18 cellular contexts compared by ENCODE assay signal in genomic region chr1:176989754-176990153, GRCh38.
A peak's percentile ranks its signal among the peaks of the same experiment; 100 is the strongest.
DNase-seq lines count a peak whose midpoint lies in the region; ATAC-seq and TF ChIP-seq lines count a peak whose summit lies in the region.
"Had no signal": no experiment of that assay in that cellular context is flagged by ENCODE, and none has a peak within 500 bp of the region (broad histone marks: within the 10 kb centered on the region; RNA-seq: fewer than 3 reads in every experiment).

No MANE protein-coding gene starts in this region.

- H3K4me1 Mint-ChIP-seq in nephron (peaks cover 37% of the 10 kb centered on the region), Caco-2 (ENCODE audit: low read depth, unreplicated experiment) (no peaks in the 10 kb centered on the region)
- H3K4me1 Mint-ChIP-seq: IgD-negative memory B cell had no signal

- H3K9me3 Mint-ChIP-seq in nephron = no peaks in the 10 kb centered on the region
- no peaks in the 10 kb centered on the region for H3K9me3 Mint-ChIP-seq in Caco-2 (ENCODE audit: unreplicated experiment)

- H3K27me3 ChIP-seq in heart right ventricle (no peaks in the 10 kb centered on the region), aorta (ENCODE audit: control insufficient read depth in 1 of 2, insufficient read depth in 2 of 2, low read length in 1 of 2) (no peaks in the 10 kb centered on the region), Caco-2 (replicated peaks; ENCODE audit: control insufficient read depth, insufficient read depth, low read length) (no peaks in the 10 kb centered on the region; the same call in none of the 2 replicates)
- H3K27me3 ChIP-seq: BLaER1 had no signal

- H3K4me3 Mint-ChIP-seq in nephron = no peak overlapping the region
- no peak overlapping the region for H3K4me3 Mint-ChIP-seq in Caco-2 (ENCODE audit: unreplicated experiment)
- H3K4me3 Mint-ChIP-seq: CD8-positive, alpha-beta T cell; IgD-negative memory B cell had no signal

- H3K4me1 ChIP-seq in heart right ventricle = peaks cover 0 to 5% (median 0%) of the 10 kb centered on the region in 9 donors
- H3K4me1 ChIP-seq in aorta (ENCODE audit: control insufficient read depth in 1 of 2, insufficient read depth in 2 of 2, low read length in 2 of 2) = peaks cover 0 to 2% of the 10 kb centered on the region in 2 donors
- no peaks in the 10 kb centered on the region for H3K4me1 ChIP-seq in Caco-2
- H3K4me1 ChIP-seq: HAP-1 had no signal

- H3K9me3 ChIP-seq in heart right ventricle = no peaks in the 10 kb centered on the region
- no peaks in the 10 kb centered on the region for H3K9me3 ChIP-seq in aorta (ENCODE audit: control insufficient read depth, low read length)
- no peaks in the 10 kb centered on the region for H3K9me3 ChIP-seq in Caco-2
- H3K9me3 ChIP-seq: BLaER1, HAP-1 had no signal

- H3K4me3 ChIP-seq in heart right ventricle (peak overlapping the region in 1 of 10 donors; percentile 14), aorta (ENCODE audit: low read length in 2 of 2) (no peak overlapping the region), Caco-2 (ENCODE audit: low read depth, low read length) (no peak overlapping the region)
- H3K4me3 ChIP-seq: BLaER1, HAP-1 had no signal

- POLR2A ChIA-PET in Caco-2 (lab: Charles Lee) = no interaction called here

- no peaks in the 10 kb centered on the region for H3K36me3 ChIP-seq in heart right ventricle
- H3K36me3 ChIP-seq in aorta (ENCODE audit: control insufficient read depth in 1 of 2, insufficient read depth in 2 of 2, low read length in 1 of 2) = no peaks in the 10 kb centered on the region
- no peaks in the 10 kb centered on the region for H3K36me3 ChIP-seq in Caco-2 (ENCODE audit: control insufficient read depth, insufficient read depth, low read length)
- H3K36me3 ChIP-seq: BLaER1, HAP-1 had no signal

- H3K27ac ChIP-seq in heart right ventricle (peak overlapping the region in 4 of 10 donors; percentile 11 to 58 (median 20)), aorta (ENCODE audit: low read depth in 1 of 2, low read length in 2 of 2) (no peak overlapping the region)
- H3K27ac ChIP-seq: BLaER1, HL-60 had no signal

- no TSS peak for BruUV-seq in Caco-2 (replicated peaks; lab: Mats Ljungman, UMichigan)

- H3K36me3 Mint-ChIP-seq in nephron (ENCODE audit: low read depth) (no peaks in the 10 kb centered on the region), Caco-2 (ENCODE audit: insufficient read depth, unreplicated experiment) (no peaks in the 10 kb centered on the region)
- H3K36me3 Mint-ChIP-seq: CD8-positive, alpha-beta T cell; IgD-negative memory B cell had no signal

- H3K27ac Mint-ChIP-seq in nephron = peak overlapping the region in 2 of 3 experiments; percentile 54 to 81
- no peak overlapping the region for H3K27ac Mint-ChIP-seq in Caco-2 (ENCODE audit: unreplicated experiment)
- H3K27ac Mint-ChIP-seq: CD8-positive, alpha-beta T cell; IgD-negative memory B cell had no signal

- H3K27me3 Mint-ChIP-seq in nephron (ENCODE audit: low read depth) (peaks cover 7% of the 10 kb centered on the region), Caco-2 (ENCODE audit: insufficient read depth, unreplicated experiment) (peaks cover 18% of the 10 kb centered on the region)

- peak; percentile 76 for ATAC-seq in Right ventricle myocardium inferior
- peak in 5 of 8 donors; percentile 49 to 75 (median 55) for ATAC-seq in heart right ventricle
- ATAC-seq in aorta (ENCODE audit: low FRiP score) = peak; percentile 42
- ATAC-seq in HG02759 (IDR thresholded peaks at IDR 0.05; ENCODE audit: unreplicated experiment) = no peak
- ATAC-seq: CD8-positive, alpha-beta T cell had no signal

- intact Hi-C loops in Right ventricle myocardium inferior (cut with DNase I) (no loop called here), cardiac septum (cut with DNase I) (no loop called here), heart right ventricle (cut with DNase I) (no loop called here), aorta (cut with DNase I) (no loop called here), Caco-2 (cut with micrococcal nuclease; ENCODE audit: unreplicated experiment) (no loop called here)

- DNase-seq in Right ventricle myocardium inferior (ENCODE audit: missing footprints) (no peak), cardiac septum (ENCODE audit: low spot score) (no peak), heart right ventricle (peak in 1 of 2 donors; percentile 7), aorta (no peak), Caco-2 (no peak)
- DNase-seq in effector CD8-positive, alpha-beta T cell (lab: John Stamatoyannopoulos, UW) = no peak
- DNase-seq: CD8-positive, alpha-beta T cell; DMS79; Kasumi-1; NCI-H1105 treated with DMSO at 0.1 percent for 48 hours; NCI-H1694 treated with DMSO at 0.1 percent for 48 hours; NCI-H446 had no signal

- TF ChIP-seq CTCF in heart right ventricle (IDR thresholded peaks at IDR 0.05) (no peak), nephron (IDR thresholded peaks at IDR 0.05; ENCODE audit: unreplicated experiment in 3 of 3) (no peak), Caco-2 (IDR thresholded peaks at IDR 0.05; ENCODE audit: insufficient read depth in 1 of 2, low read depth in 1 of 2, low read length in 1 of 2, severe bottlenecking in 1 of 2, unreplicated experiment in 1 of 2) (no peak)

- CTCF ChIA-PET in Caco-2 (lab: Charles Lee) = no interaction called here

- WGBS in heart right ventricle, 2 donors = 74 to 78% methylated on average over 1 of the region's 1 CpG
- 71 to 76% methylated on average over 1 of the region's 1 CpG for WGBS in aorta, 2 donors
